ENCODE assay signal across 9 cellular contexts in genomic region chr1:241520080-241520465, GRCh38. TPM values are rescaled to one million over a fixed set of nuclear protein-coding genes. Genes with fewer than 3 reads are reported as not detected.
DNase-seq lines count a peak whose midpoint lies in the region; ATAC-seq and TF ChIP-seq lines count a peak whose summit lies in the region.
"Had no signal": no experiment of that assay in that cellular context is flagged by ENCODE, and none has a peak within 500 bp of the region (broad histone marks: within the 10 kb centered on the region; RNA-seq: fewer than 3 reads in every experiment).

No MANE protein-coding gene starts in this region.

- H3K4me1 ChIP-seq in right atrium auricular region: peaks cover 0 to 22% of the 10 kb centered on the region in 2 donors
- H3K4me1 ChIP-seq in mucosa of stomach (ENCODE audit: control insufficient read depth, insufficient read depth, low read length): peaks cover 4% of the 10 kb centered on the region
- peaks cover 18% of the 10 kb centered on the region for H3K4me1 ChIP-seq in vagina

- H3K36me3 ChIP-seq in right atrium auricular region: peaks cover 4% of the 10 kb centered on the region
- H3K36me3 ChIP-seq in mucosa of stomach (ENCODE audit: control insufficient read depth, insufficient read depth, low read length): no peaks in the 10 kb centered on the region
- no peaks in the 10 kb centered on the region for H3K36me3 ChIP-seq in vagina

- TF ChIP-seq CTCF in right atrium auricular region (IDR thresholded peaks at IDR 0.05) (no peak), dorsolateral prefrontal cortex (IDR thresholded peaks at IDR 0.05 in 54 of 56, conservative IDR thresholded peaks at IDR 0.05 in 2 of 56; ENCODE audit: low read depth in 1 of 56, partially characterized antibody in 56 of 56) (peak in 4 of 56 donors; percentile 3 to 5 (median 4)), vagina (IDR thresholded peaks at IDR 0.05) (no peak)

- peak overlapping the region; percentile 77 to 92 for H3K4me3 ChIP-seq in right atrium auricular region
- peak overlapping the region; percentile 63 to 100 (median 89) for H3K4me3 ChIP-seq in dorsolateral prefrontal cortex
- peak overlapping the region; percentile 48 for H3K4me3 ChIP-seq in mucosa of stomach (ENCODE audit: low read length)
- peak overlapping the region; percentile 31 to 75 for H3K4me3 ChIP-seq in vagina

- DNase-seq in right atrium auricular region (ENCODE audit: low spot score) (no peak), Right ventricle myocardium superior (no peak), dorsolateral prefrontal cortex (no peak), vagina (ENCODE audit: extremely low spot score in 2 of 2) (no peak), NCI-H2196 (lab: John Stamatoyannopoulos, UW; ENCODE audit: unreplicated experiment) (no peak)

- peak overlapping the region; percentile 85 to 97 for H3K27ac ChIP-seq in right atrium auricular region
- peak overlapping the region in 52 of 59 donors; percentile 15 to 92 (median 80) for H3K27ac ChIP-seq in dorsolateral prefrontal cortex
- peak overlapping the region; percentile 79 for H3K27ac ChIP-seq in vagina

- H3K9me3 ChIP-seq in right atrium auricular region (no peaks in the 10 kb centered on the region), mucosa of stomach (ENCODE audit: control insufficient read depth, low read length) (no peaks in the 10 kb centered on the region), vagina (no peaks in the 10 kb centered on the region)

- H3K27me3 ChIP-seq in right atrium auricular region (no peaks in the 10 kb centered on the region), dorsolateral prefrontal cortex (no peaks in the 10 kb centered on the region), mucosa of stomach (ENCODE audit: control insufficient read depth, insufficient read depth, low read length) (peaks cover 7% of the 10 kb centered on the region), vagina (no peaks in the 10 kb centered on the region)

- ATAC-seq in Right ventricle myocardium superior (ENCODE audit: poor library complexity) (no peak), HG02970 (IDR thresholded peaks at IDR 0.05; ENCODE audit: low FRiP score, unreplicated experiment) (no peak), HG03097 (IDR thresholded peaks at IDR 0.05; ENCODE audit: low FRiP score, unreplicated experiment) (no peak)

- H3K9ac ChIP-seq in mucosa of stomach (ENCODE audit: low read length): peak overlapping the region; percentile 50

- intact Hi-C loops in Right ventricle myocardium superior (cut with DNase I): no loop called here
- intact Hi-C loops in dorsolateral prefrontal cortex (cut with DNase I): no loop called here
- intact Hi-C loops in vagina (cut with DNase I): no loop called here

- TF ChIP-seq POLR2A in vagina (IDR thresholded peaks at IDR 0.05): no peak

RNA-seq across cellular contexts. Expression of gene FH, which starts 0.5 kb away (rescaled TPM):
- total RNA-seq in right atrium auricular region: 100 to 1,000 TPM; 104 to 170 TPM
- 234 TPM for total RNA-seq in Right ventricle myocardium superior
- total RNA-seq in dorsolateral prefrontal cortex: 10 to 100 TPM; 31.3 to 78.1 (median 59.0) TPM
- total RNA-seq in vagina: 33.6 TPM

RNA-seq across cellular contexts. Expression of gene KMO, which starts 12.1 kb away (rescaled TPM):
- under 1 TPM; 0.35 to 0.37 TPM for total RNA-seq in right atrium auricular region
- 0.56 TPM for total RNA-seq in Right ventricle myocardium superior
- 1 to 10 TPM in 91 of 120 experiments, under 1 TPM in 26, not detected in 3; 0.11 to 5.5 (median 1.6) TPM for total RNA-seq in dorsolateral prefrontal cortex
- total RNA-seq in vagina: 4.7 TPM
- total RNA-seq: activated CD4-positive, alpha-beta memory T cell treated with anti-CD3 and anti-CD28 coated beads, Interleukin-2, amount 10 ng/mL, durations not matched to agents 7 days and 5 days had no signal
